15 cellular contexts compared by ENCODE assay signal in the genomic region with DNA sequence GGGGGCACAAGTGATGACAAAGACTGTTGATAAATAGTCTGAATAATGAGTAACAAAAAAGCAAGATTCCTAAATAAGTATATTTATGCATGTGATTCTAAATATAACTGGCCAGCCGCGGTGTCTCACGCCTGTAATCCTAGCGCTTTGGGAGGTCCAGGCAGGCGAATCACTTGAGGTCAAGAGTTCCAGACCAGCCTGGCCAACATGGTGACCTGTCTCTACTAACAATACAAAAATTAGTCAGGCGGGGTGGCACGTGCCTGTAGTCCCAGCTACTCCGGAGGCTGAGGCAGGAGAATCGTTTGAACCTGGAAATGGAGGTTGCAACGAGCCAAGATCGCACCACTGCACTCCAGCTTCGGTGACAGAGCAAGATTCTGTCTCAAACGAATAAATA.
A peak's percentile ranks its signal among the peaks of the same experiment; 100 is the strongest.
DNase-seq lines count a peak whose midpoint lies in the region; ATAC-seq and TF ChIP-seq lines count a peak whose summit lies in the region.
"Had no signal": no experiment of that assay in that cellular context is flagged by ENCODE, and none has a peak within 500 bp of the region (broad histone marks: within the 10 kb centered on the region; RNA-seq: fewer than 3 reads in every experiment).

No MANE protein-coding gene starts in this region.

- H3K27me3 ChIP-seq in BLaER1 treated with 17β-estradiol and CSF1 and Interleukin-3, amounts not matched to agents 10 nM and 100 nM: no peaks in the 10 kb centered on the region; a peak in 1 of 22 replicates
- H3K27me3 ChIP-seq in SJSA1 (replicated peaks) (no peaks in the 10 kb centered on the region), neutrophil (no peaks in the 10 kb centered on the region)
- H3K27me3 ChIP-seq: BE2C had no signal

- H3K27ac ChIP-seq in BLaER1 treated with 17β-estradiol and CSF1 and Interleukin-3, amounts not matched to agents 10 nM and 100 nM: peak overlapping the region in 9 of 11 experiments; percentile 95 to 100 (median 99); a peak in 18 of 22 replicates
- peak overlapping the region; percentile 57 for H3K27ac ChIP-seq in SJSA1
- peak overlapping the region; percentile 97 for H3K27ac ChIP-seq in neutrophil
- H3K27ac ChIP-seq: KMS-11 had no signal

- H3K9ac ChIP-seq in BLaER1 treated with 17β-estradiol and CSF1 and Interleukin-3, amounts not matched to agents 10 nM and 100 nM: no peak overlapping the region; a peak in 1 of 22 replicates
- H3K9ac ChIP-seq: KMS-11 had no signal

- ATAC-seq in HG03139 (IDR thresholded peaks at IDR 0.05; ENCODE audit: unreplicated experiment) (no peak), HG03097 (IDR thresholded peaks at IDR 0.05; ENCODE audit: low FRiP score, unreplicated experiment) (no peak)

- H3K9me3 ChIP-seq in BLaER1 treated with 17β-estradiol and CSF1 and Interleukin-3, amounts not matched to agents 10 nM and 100 nM (replicated peaks in 1 of 11): peaks cover 0 to 4% (median 0%) of the 10 kb centered on the region in 11 experiments; a peak in 5 of 22 replicates
- no peaks in the 10 kb centered on the region for H3K9me3 ChIP-seq in SJSA1 (replicated peaks)
- no peaks in the 10 kb centered on the region for H3K9me3 ChIP-seq in neutrophil
- H3K9me3 ChIP-seq: BE2C had no signal

- DNase-seq in A172 (ENCODE audit: low spot score): peak; percentile 33
- DNase-seq in SJSA1 (ENCODE audit: low read depth in 1 of 2, low spot score in 2 of 2): peak; percentile 85 to 88
- DNase-seq in SW 1271 (lab: John Stamatoyannopoulos, UW): no peak
- DNase-seq in posterior vena cava (ENCODE audit: low spot score): no peak
- DNase-seq: BE2C, DMS 273 treated with DMSO at 0.1 percent for 48 hours, H7, NCI-H2081, NCI-H524, SIG-M5 had no signal

- H3K4me1 ChIP-seq in BLaER1 treated with 17β-estradiol and CSF1 and Interleukin-3, amounts not matched to agents 10 nM and 100 nM: peaks cover 81 to 95% (median 88%) of the 10 kb centered on the region in 10 experiments
- H3K4me1 ChIP-seq in SJSA1 (replicated peaks) (peaks cover 81% of the 10 kb centered on the region), neutrophil (ENCODE audit: control insufficient read depth in 1 of 2, insufficient read depth in 1 of 2, low read depth in 1 of 2, low read length in 1 of 2) (peaks cover 87 to 92% of the 10 kb centered on the region in 2 experiments)

- peak overlapping the region in 7 of 11 experiments; percentile 2 to 99 (median 72); a peak in 8 of 22 replicates for H3K4me2 ChIP-seq in BLaER1 treated with 17β-estradiol and CSF1 and Interleukin-3, amounts not matched to agents 10 nM and 100 nM
- H3K4me2 ChIP-seq: KMS-11 had no signal

- intact Hi-C loops in posterior vena cava (cut with DNase I): loop anchor here in 1 of 2 donors (5.0 kb wide), 1 partner anchor 40 kb away; no protein-coding TSS in a partner anchor

- H3K4me3 ChIP-seq in BLaER1 treated with 17β-estradiol and CSF1 and Interleukin-3, amounts not matched to agents 10 nM and 100 nM: no peak overlapping the region
- H3K4me3 ChIP-seq in SJSA1 (no peak overlapping the region), neutrophil (ENCODE audit: low read depth in 1 of 2, low read length in 1 of 2) (no peak overlapping the region)

- H4K20me1 ChIP-seq in BLaER1 treated with 17β-estradiol and CSF1 and Interleukin-3, amounts not matched to agents 10 nM and 100 nM: no peaks in the 10 kb centered on the region

- TF ChIP-seq CTCF in neutrophil (IDR thresholded peaks at IDR 0.05): no peak

- H3K36me3 ChIP-seq in BLaER1 treated with 17β-estradiol and CSF1 and Interleukin-3, amounts not matched to agents 10 nM and 100 nM: no peaks in the 10 kb centered on the region
- no peaks in the 10 kb centered on the region for H3K36me3 ChIP-seq in SJSA1
- no peaks in the 10 kb centered on the region for H3K36me3 ChIP-seq in neutrophil
- H3K36me3 ChIP-seq: BE2C had no signal

Comparison
In these comparisons a context has a peak if more than half of its experiments do, and no peak if none do; other contexts are left out.
1. DNase-seq: peak in A172 (single experiment) and SJSA1 (2 of 2); none in SW 1271 (0 of 2) and posterior vena cava (single experiment).
2. Peak in every context shown above with its lines, with median percentiles within 50 percentile points of each other: H3K27ac ChIP-seq.